In genomic region chrY:13282151-13283054, GRCh38 we compare ENCODE assay signal across 8 cellular contexts.
DNase-seq lines count a peak whose midpoint lies in the region; ATAC-seq, FAIRE-seq and TF ChIP-seq lines count a peak whose summit lies in the region.
"Not testable (repeated sequence)": the region's sequence is repeated elsewhere in the genome, so short reads cannot be mapped to it uniquely, and the experiment has no call there.

No MANE protein-coding gene starts in this region.

- not testable (repeated sequence) for H3K14ac ChIP-seq in mesenchymal stem cell (ENCODE audit: low read length in 2 of 2)

- CTCF ChIA-PET in WTC11 (lab: Charles Lee), result not testable (repeated sequence)

- H4K8ac ChIP-seq in mesenchymal stem cell (ENCODE audit: low read length), result not testable (repeated sequence)

- H4K91ac ChIP-seq in mesenchymal stem cell (ENCODE audit: low read length), result not testable (repeated sequence)

- not testable (repeated sequence) for TF ChIP-seq CTCF in AG10803 (conservative IDR thresholded peaks at IDR 0.05; ENCODE audit: low read length); WTC11 (IDR thresholded peaks at IDR 0.05); fibroblast of villous mesenchyme (IDR thresholded peaks at IDR 0.05; ENCODE audit: insufficient read depth, low read depth, low read length)

- not testable (repeated sequence) for H3K4me1 ChIP-seq in right cardiac atrium (ENCODE audit: control insufficient read depth, insufficient read depth, low read length); mesenchymal stem cell (ENCODE audit: control insufficient read depth, insufficient read depth, low read depth, low read length)

- peak; percentile 47 for ATAC-seq in WTC11
- peak in 1 of 2 donors; percentile 85 for ATAC-seq in right cardiac atrium
- ATAC-seq in stimulated activated naive CD8-positive, alpha-beta T cell treated with anti-CD3 and anti-CD28 coated beads, Interleukin-15, amount 100 ng/mL, for 72 hours, result not testable (repeated sequence)

- H3K9me3 Mint-ChIP-seq in WTC11; stimulated activated naive CD8-positive, alpha-beta T cell treated with anti-CD3 and anti-CD28 coated beads, Interleukin-15, amount 100 ng/mL, for 72 hours: not testable (repeated sequence)

- DNase-seq in AG10803 (ENCODE audit: low read depth) (peak; percentile 16), WTC11 (ENCODE audit: low spot score) (peak; percentile 15), cerebellum (ENCODE audit: low spot score) (peak; percentile 1), fibroblast of villous mesenchyme (ENCODE audit: low read depth) (peak; percentile 22), right cardiac atrium (peak in 1 of 3 donors; percentile 85), mesenchymal stem cell (peak; percentile 2)
- DNase-seq in GM19239 (ENCODE audit: insufficient read length, low spot score); stimulated activated naive CD8-positive, alpha-beta T cell treated with anti-CD3 and anti-CD28 coated beads, Interleukin-15, amount 100 ng/mL, for 72 hours: not testable (repeated sequence)

- not testable (repeated sequence) for H3K9ac ChIP-seq in mesenchymal stem cell (ENCODE audit: low read length)

- H3K27ac ChIP-seq in right cardiac atrium (ENCODE audit: low read length) (peak overlapping the region; percentile 58), mesenchymal stem cell (ENCODE audit: low read length, poor library complexity, severe bottlenecking) (peak overlapping the region; percentile 96)

- H3K4me3 ChIP-seq in AG10803 (ENCODE audit: low read length); fibroblast of villous mesenchyme (ENCODE audit: low read depth, low read length); right cardiac atrium (ENCODE audit: low read length); mesenchymal stem cell (ENCODE audit: insufficient read depth in 1 of 2, low read depth in 1 of 2, low read length in 2 of 2): not testable (repeated sequence)

- H3K9me3 ChIP-seq in right cardiac atrium (ENCODE audit: control insufficient read depth, low read length); mesenchymal stem cell (ENCODE audit: control insufficient read depth, low read length): not testable (repeated sequence)

- POLR2A ChIA-PET in WTC11 (lab: Charles Lee), result not testable (repeated sequence)

- H3K4me3 Mint-ChIP-seq in WTC11; stimulated activated naive CD8-positive, alpha-beta T cell treated with anti-CD3 and anti-CD28 coated beads, Interleukin-15, amount 100 ng/mL, for 72 hours: not testable (repeated sequence)

- peak overlapping the region; percentile 24; the same call in 1 of the 2 replicates for H3K27ac Mint-ChIP-seq in WTC11
- peak overlapping the region; percentile 27 to 57 for H3K27ac Mint-ChIP-seq in stimulated activated naive CD8-positive, alpha-beta T cell treated with anti-CD3 and anti-CD28 coated beads, Interleukin-15, amount 100 ng/mL, for 72 hours

- peaks cover 0 to 14% of the 10 kb centered on the region in 2 experiments for H3K36me3 ChIP-seq in mesenchymal stem cell (ENCODE audit: control insufficient read depth in 1 of 2, insufficient read depth in 2 of 2, low read depth in 1 of 2, low read length in 2 of 2)

- not testable (repeated sequence) for H3K27me3 ChIP-seq in right cardiac atrium (ENCODE audit: control insufficient read depth, insufficient read depth); mesenchymal stem cell (ENCODE audit: control insufficient read depth in 1 of 2, insufficient read depth in 1 of 2, low read length in 2 of 2)

- H3K27me3 Mint-ChIP-seq in WTC11 (ENCODE audit: low read depth); stimulated activated naive CD8-positive, alpha-beta T cell treated with anti-CD3 and anti-CD28 coated beads, Interleukin-15, amount 100 ng/mL, for 72 hours: not testable (repeated sequence)

- not testable (repeated sequence) for H3K23ac ChIP-seq in mesenchymal stem cell (ENCODE audit: low read length in 2 of 2)

- H3K4ac ChIP-seq in mesenchymal stem cell (ENCODE audit: low read depth in 1 of 2, low read length in 2 of 2), result not testable (repeated sequence)

- H3K4me2 ChIP-seq in mesenchymal stem cell (ENCODE audit: low read length, poor library complexity, severe bottlenecking), result peak overlapping the region; percentile 34

- 40% methylated on average over 15 of the region's 15 CpGs for WGBS in right cardiac atrium
- 87% methylated on average over 13 of the region's 15 CpGs for WGBS in mesenchymal stem cell

- H2BK12ac ChIP-seq in mesenchymal stem cell (ENCODE audit: low read length in 2 of 2), result not testable (repeated sequence)

- H3K18ac ChIP-seq in mesenchymal stem cell (ENCODE audit: low read depth in 1 of 2, low read length in 2 of 2), result not testable (repeated sequence)

- not testable (repeated sequence) for H2BK15ac ChIP-seq in mesenchymal stem cell (ENCODE audit: low read depth, poor library complexity, severe bottlenecking)

- intact Hi-C loops in right cardiac atrium (cut with DNase I), result not testable (repeated sequence)

- peak; percentile 42 for FAIRE-seq in GM19239 (lab: Jason Lieb, UNC)

- H2AK5ac ChIP-seq in mesenchymal stem cell (ENCODE audit: low read length, severe bottlenecking), result not testable (repeated sequence)

- not testable (repeated sequence) for H2BK120ac ChIP-seq in mesenchymal stem cell (ENCODE audit: low read depth, low read length)

- H2BK5ac ChIP-seq in mesenchymal stem cell (ENCODE audit: low read depth, low read length, poor library complexity, severe bottlenecking), result peak overlapping the region; percentile 73

- not testable (repeated sequence) for H2AFZ ChIP-seq in mesenchymal stem cell (ENCODE audit: low read depth, low read length)

- H3K36me3 Mint-ChIP-seq in WTC11, result peaks cover 43% of the 10 kb centered on the region

- H3K79me1 ChIP-seq in mesenchymal stem cell (replicated peaks; ENCODE audit: low read length, poor library complexity, severe bottlenecking), result peaks cover 15% of the 10 kb centered on the region

- peaks cover 22% of the 10 kb centered on the region for H3K4me1 Mint-ChIP-seq in WTC11
- not testable (repeated sequence) for H3K4me1 Mint-ChIP-seq in stimulated activated naive CD8-positive, alpha-beta T cell treated with anti-CD3 and anti-CD28 coated beads, Interleukin-15, amount 100 ng/mL, for 72 hours
